Comparison of ENCODE assay signal across 23 cellular contexts in the genomic region with DNA sequence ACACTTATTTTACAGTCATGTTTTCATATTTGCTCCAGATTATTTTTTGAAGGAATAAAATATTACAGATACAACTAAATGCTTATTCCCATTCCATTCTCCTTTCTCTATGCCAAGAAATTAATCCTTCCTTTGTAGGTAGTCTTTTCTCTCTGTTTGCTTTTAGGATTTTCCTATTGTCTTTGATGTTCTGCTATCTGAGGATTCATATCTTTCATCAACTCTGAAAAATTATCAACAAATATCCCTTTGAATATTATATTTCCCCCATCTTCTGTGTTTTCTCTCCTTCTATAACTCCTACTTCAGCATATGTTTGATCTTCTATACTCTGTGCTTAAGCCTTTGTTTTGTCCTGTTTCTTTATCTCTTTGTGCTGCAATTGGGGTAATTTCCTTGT.
"Had no signal": no experiment of that assay in that cellular context is flagged by ENCODE, and none has a peak within 500 bp of the region (broad histone marks: within the 10 kb centered on the region; RNA-seq: fewer than 3 reads in every experiment).

No MANE protein-coding gene starts in this region.

- H3K36me3 Mint-ChIP-seq: immature natural killer cell; stimulated activated naive B cell treated with anti-CD40 and anti-IgM and Interleukin-4, amounts not matched to agents 10 μg/mL and 1 μg/mL and 100 μg/mL, for 72 hours had no signal

- ATAC-seq: left colon; left ventricle myocardium superior; naive thymus-derived CD8-positive, alpha-beta T cell; pancreas; right lobe of liver; stimulated activated naive B cell treated with anti-CD40 and anti-IgM and Interleukin-4, amounts not matched to agents 10 μg/mL and 1 μg/mL and 100 μg/mL, for 72 hours had no signal

- H3K4me3 ChIP-seq: coronary artery, lower lobe of right lung, pancreas, right lobe of liver, thoracic aorta, tibial nerve, upper lobe of left lung had no signal

- H3K9me3 ChIP-seq: pancreas had no signal

- H3K27me3 Mint-ChIP-seq: stimulated activated naive B cell treated with anti-CD40 and anti-IgM and Interleukin-4, amounts not matched to agents 10 μg/mL and 1 μg/mL and 100 μg/mL, for 72 hours had no signal

- H3K27ac ChIP-seq: coronary artery, lower lobe of right lung, pancreas, right lobe of liver, thoracic aorta, tibial nerve, upper lobe of left lung had no signal

- H3K4me1 Mint-ChIP-seq: immature natural killer cell had no signal

- H3K36me3 ChIP-seq: lower lobe of right lung, pancreas, right lobe of liver, thoracic aorta, tibial nerve, upper lobe of left lung had no signal

- H3K4me3 Mint-ChIP-seq: immature natural killer cell; naive thymus-derived CD8-positive, alpha-beta T cell; nephron progenitor cell; stimulated activated naive B cell treated with anti-CD40 and anti-IgM and Interleukin-4, amounts not matched to agents 10 μg/mL and 1 μg/mL and 100 μg/mL, for 72 hours; stimulated activated naive CD8-positive, alpha-beta T cell treated with anti-CD3 and anti-CD28 coated beads, Interleukin-15, Interleukin-2, amounts not matched to agents 100 ng/mL and 50 ng/mL, for 24 hours had no signal

- DNase-seq: dermis blood vessel endothelial cell; effector memory CD4-positive, alpha-beta T cell; hypothalamus; immature natural killer cell; islet precursor cell; kidney glomerular epithelial cell; left colon; left ventricle myocardium superior; lower lobe of right lung; naive thymus-derived CD8-positive, alpha-beta T cell; nephron progenitor cell; nucleus accumbens; pancreas; right lobe of liver; small intestine; stimulated activated CD4-positive, alpha-beta T cell treated with anti-CD3 and anti-CD28 coated beads, Interleukin-15, amount 100 ng/mL, for 24 hours; stimulated activated CD4-positive, alpha-beta T cell treated with anti-CD3 and anti-CD28 coated beads, Interleukin-2, amount 100 ng/mL, for 48 hours; stimulated activated naive B cell treated with anti-CD40 and anti-IgM and Interleukin-4, amounts not matched to agents 10 μg/mL and 1 μg/mL and 100 μg/mL, for 72 hours; upper lobe of left lung had no signal

- H3K27ac Mint-ChIP-seq: immature natural killer cell; naive thymus-derived CD8-positive, alpha-beta T cell; nephron progenitor cell; stimulated activated naive B cell treated with anti-CD40 and anti-IgM and Interleukin-4, amounts not matched to agents 10 μg/mL and 1 μg/mL and 100 μg/mL, for 72 hours; stimulated activated naive CD8-positive, alpha-beta T cell treated with anti-CD3 and anti-CD28 coated beads, Interleukin-15, Interleukin-2, amounts not matched to agents 100 ng/mL and 50 ng/mL, for 24 hours had no signal

- H3K27me3 ChIP-seq: pancreas, right lobe of liver, tibial nerve, upper lobe of left lung had no signal

- H3K4me1 ChIP-seq: lower lobe of right lung, right lobe of liver, tibial nerve, upper lobe of left lung had no signal
